In genomic region chr1:151056574-151056973, GRCh38 we compare ENCODE assay signal across 9 cellular contexts. TPM values are rescaled to one million over a fixed set of nuclear protein-coding genes. Genes with fewer than 3 reads are reported as not detected.
DNase-seq lines count a peak whose midpoint lies in the region; ATAC-seq, FAIRE-seq and TF ChIP-seq lines count a peak whose summit lies in the region.
"Had no signal": no experiment of that assay in that cellular context is flagged by ENCODE, and none has a peak within 500 bp of the region (broad histone marks: within the 10 kb centered on the region; RNA-seq: fewer than 3 reads in every experiment).

No MANE protein-coding gene starts in this region.

- no peaks in the 10 kb centered on the region for H3K27me3 ChIP-seq in SK-N-SH (ENCODE audit: insufficient read depth)
- no peaks in the 10 kb centered on the region for H3K27me3 ChIP-seq in stomach
- H3K27me3 ChIP-seq in H7 (ENCODE audit: control insufficient read depth, insufficient read depth, low read length): no peaks in the 10 kb centered on the region

- 81% methylated on average over 3 of the region's 3 CpGs for WGBS in SK-N-SH (ENCODE audit: low lambda C conversion rate)
- WGBS in stomach, 5 donors: 19 to 38% (median 33%) methylated on average over 3 of the region's 3 CpGs

- H3K9me3 Mint-ChIP-seq in activated T-helper 17 cell treated with anti-CD3 and anti-CD28 coated beads, Interleukin-2, amount 50 U/mL, for 72 hours: no peaks in the 10 kb centered on the region

- TF ChIP-seq POLR2A in stomach (IDR thresholded peaks at IDR 0.05): no peak

- H2AFZ ChIP-seq in SK-N-SH (ENCODE audit: low read depth): no peak overlapping the region

- no peak for ATAC-seq in SK-N-SH treated with all-trans-retinoic acid at 6 μM for 48 hours
- ATAC-seq in activated T-helper 17 cell treated with anti-CD3 and anti-CD28 coated beads, Interleukin-2, amount 50 U/mL, for 72 hours (replicated peaks): no peak

- no peak overlapping the region for H3K9ac ChIP-seq in SK-N-SH

- peaks cover 67% of the 10 kb centered on the region for H3K79me2 ChIP-seq in SK-N-SH (ENCODE audit: insufficient read depth)

- peaks cover 81% of the 10 kb centered on the region for H3K36me3 Mint-ChIP-seq in activated T-helper 17 cell treated with anti-CD3 and anti-CD28 coated beads, Interleukin-2, amount 50 U/mL, for 72 hours (ENCODE audit: low read depth)

- peaks cover 47 to 51% of the 10 kb centered on the region in 2 experiments for H3K36me3 ChIP-seq in SK-N-SH (replicated peaks in 1 of 2; ENCODE audit: control insufficient read depth in 1 of 2, insufficient read depth in 2 of 2, low read length in 1 of 2)
- peaks cover 37 to 53% (median 47%) of the 10 kb centered on the region in 4 donors for H3K36me3 ChIP-seq in stomach
- peaks cover 33% of the 10 kb centered on the region for H3K36me3 ChIP-seq in H7 (replicated peaks; ENCODE audit: control insufficient read depth, insufficient read depth, low read length)

- no peak for TF ChIP-seq RAD21 in SK-N-SH (IDR thresholded peaks at IDR 0.05; ENCODE audit: low read length)

- H3K4me3 Mint-ChIP-seq in activated T-helper 17 cell treated with anti-CD3 and anti-CD28 coated beads, Interleukin-2, amount 50 U/mL, for 72 hours: peak overlapping the region; percentile 97

- peaks cover 36% of the 10 kb centered on the region for H4K20me1 ChIP-seq in SK-N-SH (ENCODE audit: insufficient read depth)

- H3K27me3 Mint-ChIP-seq in activated T-helper 17 cell treated with anti-CD3 and anti-CD28 coated beads, Interleukin-2, amount 50 U/mL, for 72 hours: no peaks in the 10 kb centered on the region

- DNase-seq in SK-N-SH (no peak), left kidney (ENCODE audit: low read depth, low spot score) (peak; percentile 47), stomach (no peak), H7 (no peak), D721Med (ENCODE audit: insufficient read length, low spot score) (no peak)
- no peak for DNase-seq in activated CD8-positive, alpha-beta memory T cell treated with anti-CD3 and anti-CD28 coated beads, Interleukin-2, amount 50 U/mL, for 48 hours

- H3K9me3 ChIP-seq in SK-N-SH (no peaks in the 10 kb centered on the region), stomach (no peaks in the 10 kb centered on the region)

- POLR2A ChIA-PET in SK-N-SH (lab: Yijun Ruan, JAX): no interaction called here

- peak overlapping the region; percentile 91 for H3K4me2 ChIP-seq in SK-N-SH

- CTCF ChIA-PET in SK-N-SH (lab: Yijun Ruan, JAX): interaction anchor here (1.3 to 7.4 kb wide), 2 partner anchors 8 to 44 kb away, joined by 3 to 67 read pairs; partner anchors contain the start of gene C1orf56

- H3K4me1 Mint-ChIP-seq in activated T-helper 17 cell treated with anti-CD3 and anti-CD28 coated beads, Interleukin-2, amount 50 U/mL, for 72 hours: peaks cover 27% of the 10 kb centered on the region

- no peaks in the 10 kb centered on the region for H3K9me2 ChIP-seq in SK-N-SH

- TF ChIP-seq CTCF in SK-N-SH (IDR thresholded peaks at IDR 0.05) (no peak), stomach (IDR thresholded peaks at IDR 0.05) (no peak), D721Med (IDR thresholded peaks at IDR 0.05; ENCODE audit: insufficient read depth, missing control alignments) (no peak)

- H3K27ac ChIP-seq in SK-N-SH (ENCODE audit: low read depth in 2 of 2, low read length in 1 of 2): no peak overlapping the region
- H3K27ac ChIP-seq in stomach: peak overlapping the region; percentile 63 to 99 (median 97)

- TF ChIP-seq EP300 in SK-N-SH (IDR thresholded peaks at IDR 0.05; ENCODE audit: borderline replicate concordance in 1 of 2, low read depth in 1 of 2, low read length in 1 of 2): no peak
- TF ChIP-seq EP300 in stomach (IDR thresholded peaks at IDR 0.05): no peak

- H3K4me3 ChIP-seq in SK-N-SH (ENCODE audit: low read depth in 2 of 2, low read length in 1 of 2): no peak overlapping the region
- peak overlapping the region in 2 of 4 donors; percentile 77 to 80 for H3K4me3 ChIP-seq in stomach
- no peak overlapping the region for H3K4me3 ChIP-seq in H7 (ENCODE audit: insufficient read depth, low read depth, low read length)

- no peak for FAIRE-seq in D721Med (lab: Jason Lieb, UNC)
- FAIRE-seq: A204.1 had no signal

- peaks cover 7 to 23% of the 10 kb centered on the region in 2 experiments; a peak in 3 of 4 replicates for H3K4me1 ChIP-seq in SK-N-SH (ENCODE audit: control insufficient read depth in 1 of 2, insufficient read depth in 2 of 2, low read depth in 1 of 2, low read length in 1 of 2)
- H3K4me1 ChIP-seq in stomach: peaks cover 28 to 61% (median 50%) of the 10 kb centered on the region in 4 donors

- intact Hi-C loops in stomach (cut with DNase I; ENCODE audit: low total_unique reads): no loop called here

- H3K27ac Mint-ChIP-seq in activated T-helper 17 cell treated with anti-CD3 and anti-CD28 coated beads, Interleukin-2, amount 50 U/mL, for 72 hours: peak overlapping the region; percentile 99

- peaks cover 28% of the 10 kb centered on the region for H3F3A ChIP-seq in SK-N-SH (replicated peaks; ENCODE audit: insufficient read depth)

TF ChIP-seq in SK-N-SH, 30 proteins besides CTCF, POLR2A, EP300 and RAD21 (continues in another document):
- no peak for TF ChIP-seq POLR2AphosphoS5 (IDR thresholded peaks at IDR 0.05; ENCODE audit: low read depth, low read length)
- TF ChIP-seq YY1 (IDR thresholded peaks at IDR 0.05; ENCODE audit: low read depth): no peak
- TF ChIP-seq RXRA (IDR thresholded peaks at IDR 0.05; ENCODE audit: borderline replicate concordance, low read depth): no peak
- no peak for TF ChIP-seq FOXJ3 (CRISPR knock-in tag; IDR thresholded peaks at IDR 0.05)
- no peak for TF ChIP-seq USF2 (IDR thresholded peaks at IDR 0.05; ENCODE audit: borderline replicate concordance, low read depth, low read length)

TF ChIP-seq in SK-N-SH treated with all-trans-retinoic acid at 6 μM for 48 hours, 23 proteins besides CTCF, POLR2A, EP300 and RAD21:
- TF ChIP-seq ZC3H10 (CRISPR knock-in tag; IDR thresholded peaks at IDR 0.05): no peak

RNA-seq across cellular contexts. Expression of gene CDC42SE1, which starts 2.8 kb away (rescaled TPM):
- 47.8 and 65.6 TPM in 2 replicates for polyA plus RNA-seq in SK-N-SH (2012; rRNA removed)
- polyA plus RNA-seq in SK-N-SH (2012; cell fraction: cytosol; rRNA removed): 40.3 and 44.2 TPM in 2 replicates
- 150 and 180 TPM in 2 replicates for polyA plus RNA-seq in SK-N-SH (2012; cell fraction: nucleus; rRNA removed)
- 100 to 1,000 TPM in 1 of 2 donors, 10 to 100 TPM in 1; 99.7 to 121 TPM for total RNA-seq in activated T-helper 17 cell treated with anti-CD3 and anti-CD28 coated beads, Interleukin-2, amount 50 U/mL, for 72 hours
- 10 to 100 TPM; 28.1 to 90.3 (median 52.5) TPM for total RNA-seq in stomach
- 10 to 100 TPM; 41.6 to 49.2 (median 47.1) TPM for polyA plus RNA-seq in stomach
- 72.1 and 78.6 TPM in 2 replicates for total RNA-seq in H7 (2014; rRNA removed; shearing (Covaris generic))

RNA-seq across cellular contexts. Expression of gene MLLT11, which starts 3.6 kb away (rescaled TPM):
- polyA plus RNA-seq in SK-N-SH (2012; rRNA removed) (26.7 and 33.8 TPM in 2 replicates), stomach (1 to 10 TPM; 1.1 to 2.4 (median 1.4) TPM)
- polyA plus RNA-seq in SK-N-SH (2012; cell fraction: cytosol; rRNA removed): 39.0 and 44.0 TPM in 2 replicates
- 15.6 and 19.4 TPM in 2 replicates for polyA plus RNA-seq in SK-N-SH (2012; cell fraction: nucleus; rRNA removed)
- 1 to 10 TPM; 1.7 to 4.0 TPM for total RNA-seq in activated T-helper 17 cell treated with anti-CD3 and anti-CD28 coated beads, Interleukin-2, amount 50 U/mL, for 72 hours
- total RNA-seq in stomach: 10 to 100 TPM in 1 of 5 donors, 1 to 10 TPM in 1, under 1 TPM in 1, not detected in 2; 0.72 to 14.0 (median 3.1) TPM
- total RNA-seq in H7 (2014; rRNA removed; shearing (Covaris generic)): 37.2 and 45.9 TPM in 2 replicates

RNA-seq across cellular contexts. Expression of gene C1orf56, which starts 9.0 kb away (rescaled TPM):
- polyA plus RNA-seq in SK-N-SH (2012; rRNA removed): 3.0 and 5.5 TPM in 2 replicates
- 2.7 and 4.0 TPM in 2 replicates for polyA plus RNA-seq in SK-N-SH (2012; cell fraction: cytosol; rRNA removed)
- polyA plus RNA-seq in SK-N-SH (2012; cell fraction: nucleus; rRNA removed): 3.7 and 4.0 TPM in 2 replicates
- total RNA-seq in activated T-helper 17 cell treated with anti-CD3 and anti-CD28 coated beads, Interleukin-2, amount 50 U/mL, for 72 hours: 1 to 10 TPM in 1 of 2 donors, under 1 TPM in 1; 0.71 to 1.2 TPM
- total RNA-seq in stomach: 1 to 10 TPM in 4 of 5 donors, under 1 TPM in 1; 0.73 to 6.4 (median 3.5) TPM
- polyA plus RNA-seq in stomach: 1 to 10 TPM; 2.4 to 6.0 (median 2.5) TPM
- 4.7 and 5.9 TPM in 2 replicates for total RNA-seq in H7 (2014; rRNA removed; shearing (Covaris generic))

RNA-seq across cellular contexts. Expression of gene GABPB2, which starts 14.0 kb away (rescaled TPM):
- polyA plus RNA-seq in SK-N-SH (2012; rRNA removed) (2.4 and 3.9 TPM in 2 replicates), stomach (1 to 10 TPM; 3.9 to 5.4 (median 4.3) TPM)
- 2.3 and 2.6 TPM in 2 replicates for polyA plus RNA-seq in SK-N-SH (2012; cell fraction: cytosol; rRNA removed)
- 4.2 and 6.1 TPM in 2 replicates for polyA plus RNA-seq in SK-N-SH (2012; cell fraction: nucleus; rRNA removed)
- total RNA-seq in activated T-helper 17 cell treated with anti-CD3 and anti-CD28 coated beads, Interleukin-2, amount 50 U/mL, for 72 hours: 10 to 100 TPM in 1 of 2 donors, 1 to 10 TPM in 1; 5.8 to 11.7 TPM
- total RNA-seq in stomach: 10 to 100 TPM in 2 of 5 donors, 1 to 10 TPM in 3; 5.2 to 52.2 (median 8.8) TPM
- 4.0 and 5.8 TPM in 2 replicates for total RNA-seq in H7 (2014; rRNA removed; shearing (Covaris generic))

RNA-seq across cellular contexts. Expression of gene BNIPL, which starts 20.2 kb away (rescaled TPM):
- polyA plus RNA-seq in SK-N-SH (2012; rRNA removed): 0.12 and 0.16 TPM in 2 replicates
- 0.08 and 0.10 TPM in 2 replicates for polyA plus RNA-seq in SK-N-SH (2012; cell fraction: cytosol; rRNA removed)
- 1.7 and 1.8 TPM in 2 replicates for polyA plus RNA-seq in SK-N-SH (2012; cell fraction: nucleus; rRNA removed)
- total RNA-seq in activated T-helper 17 cell treated with anti-CD3 and anti-CD28 coated beads, Interleukin-2, amount 50 U/mL, for 72 hours: 1 to 10 TPM; 1.4 to 4.5 TPM
- 1 to 10 TPM in 1 of 5 donors, not detected in 4; 1.3 TPM for total RNA-seq in stomach
- polyA plus RNA-seq in stomach: 10 to 100 TPM in 1 of 3 donors, under 1 TPM in 1, not detected in 1; 0.25 to 35.1 TPM
- total RNA-seq in H7 (2014; rRNA removed; shearing (Covaris generic)): 0.48 and 0.96 TPM in 2 replicates

Comparison
In these comparisons a context has a peak if more than half of its experiments do, and no peak if none do; other contexts are left out.
1. H3K27ac ChIP-seq: peak in stomach (5 of 5); none in SK-N-SH (0 of 2).